Comparison of ENCODE assay signal across 9 cellular contexts in genomic region chr16:73066321-73066926, GRCh38. TPM values are rescaled to one million over a fixed set of nuclear protein-coding genes. Genes with fewer than 3 reads are reported as not detected.
DNase-seq lines count a peak whose midpoint lies in the region; ATAC-seq and TF ChIP-seq lines count a peak whose summit lies in the region.
"Had no signal": no experiment of that assay in that cellular context is flagged by ENCODE, and none has a peak within 500 bp of the region (broad histone marks: within the 10 kb centered on the region; RNA-seq: fewer than 3 reads in every experiment).

No MANE protein-coding gene starts in this region.

- no peak overlapping the region for H4K91ac ChIP-seq in neuronal stem cell (ENCODE audit: low read depth, low read length, poor library complexity)

- peaks cover 83% of the 10 kb centered on the region for H3K27me3 ChIP-seq in cardiac muscle cell
- H3K27me3 ChIP-seq in neuronal stem cell (ENCODE audit: control insufficient read depth in 3 of 3, insufficient read depth in 3 of 3, low read depth in 1 of 3, low read length in 3 of 3): peaks cover 14 to 81% (median 40%) of the 10 kb centered on the region in 3 experiments
- no peaks in the 10 kb centered on the region for H3K27me3 ChIP-seq in uterus

- peaks cover 10% of the 10 kb centered on the region for H3K9me3 Mint-ChIP-seq in glutamatergic neuron (ENCODE audit: unreplicated experiment)
- H3K9me3 Mint-ChIP-seq: activated T-cell treated with anti-CD3 and anti-CD28 coated beads, Interleukin-2, amount 50 U/mL, for 24 hours had no signal

- H2BK5ac ChIP-seq in neuronal stem cell (ENCODE audit: low read length): peak overlapping the region; percentile 45

- peaks cover 25% of the 10 kb centered on the region for H3K4me1 Mint-ChIP-seq in glutamatergic neuron (ENCODE audit: low read depth, unreplicated experiment)

- H4K8ac ChIP-seq in neuronal stem cell (ENCODE audit: low read depth, low read length): no peak overlapping the region

- peak overlapping the region; percentile 77 for H2AK5ac ChIP-seq in neuronal stem cell (ENCODE audit: low read depth, low read length)

- H3K4me1 ChIP-seq in cardiac muscle cell (ENCODE audit: low read depth) (peaks cover 24% of the 10 kb centered on the region), neuronal stem cell (ENCODE audit: control insufficient read depth in 2 of 2, insufficient read depth in 1 of 2, low read depth in 1 of 2, low read length in 2 of 2) (peaks cover 18 to 42% of the 10 kb centered on the region in 2 donors), uterus (peaks cover 5 to 12% of the 10 kb centered on the region in 2 donors)

- H3K4me2 ChIP-seq in neuronal stem cell (ENCODE audit: insufficient read depth, low read length, poor library complexity, severe bottlenecking): peak overlapping the region; percentile 51

- H3K36me3 ChIP-seq in cardiac muscle cell (no peaks in the 10 kb centered on the region), neuronal stem cell (replicated peaks in 1 of 2; ENCODE audit: control insufficient read depth in 2 of 2, insufficient read depth in 2 of 2, low read length in 2 of 2) (no peaks in the 10 kb centered on the region), uterus (no peaks in the 10 kb centered on the region)

- H3K4ac ChIP-seq in neuronal stem cell (ENCODE audit: low read length): no peak overlapping the region

- TF ChIP-seq CTCF in cardiac muscle cell (IDR thresholded peaks at IDR 0.05; ENCODE audit: low read depth, low read length): no peak
- no peak for TF ChIP-seq CTCF in glutamatergic neuron (IDR thresholded peaks at IDR 0.05; ENCODE audit: partially characterized antibody, unreplicated experiment)
- TF ChIP-seq CTCF in uterus (IDR thresholded peaks at IDR 0.05): no peak

- no CpG with 5 or more reads among the region's 49 CpGs for WGBS in neuronal stem cell (ENCODE audit: extremely low coverage in 2 of 2, insufficient read length in 2 of 2, insufficient replicate concordance in 1 of 2), 2 donors

- no peaks in the 10 kb centered on the region for H3K36me3 Mint-ChIP-seq in glutamatergic neuron (ENCODE audit: unreplicated experiment)

- H3K79me1 ChIP-seq in neuronal stem cell (ENCODE audit: low read depth, low read length): no peaks in the 10 kb centered on the region

- peak overlapping the region; percentile 72 for H3K4me3 Mint-ChIP-seq in glutamatergic neuron (ENCODE audit: unreplicated experiment)
- H3K4me3 Mint-ChIP-seq: activated T-cell treated with anti-CD3 and anti-CD28 coated beads, Interleukin-2, amount 50 U/mL, for 24 hours had no signal

- H2BK120ac ChIP-seq in neuronal stem cell (ENCODE audit: low read depth, low read length): no peak overlapping the region

- peak overlapping the region; percentile 50 for H3K9ac ChIP-seq in neuronal stem cell (ENCODE audit: low read depth, low read length, poor library complexity)

- H3K27ac Mint-ChIP-seq in glutamatergic neuron (ENCODE audit: unreplicated experiment): no peak overlapping the region
- H3K27ac Mint-ChIP-seq: activated T-cell treated with anti-CD3 and anti-CD28 coated beads, Interleukin-2, amount 50 U/mL, for 24 hours had no signal

- H3K27ac ChIP-seq in cardiac muscle cell: no peak overlapping the region
- H3K27ac ChIP-seq in neuronal stem cell (replicated peaks; ENCODE audit: low read length): no peak overlapping the region
- H3K27ac ChIP-seq in uterus: peak overlapping the region; percentile 82 to 94

- no peaks in the 10 kb centered on the region for H3K9me3 ChIP-seq in cardiac muscle cell (ENCODE audit: low read depth)
- H3K9me3 ChIP-seq in neuronal stem cell (replicated peaks in 1 of 2; ENCODE audit: control insufficient read depth in 2 of 2, insufficient read depth in 1 of 2, low read depth in 1 of 2, low read length in 2 of 2): no peaks in the 10 kb centered on the region
- no peaks in the 10 kb centered on the region for H3K9me3 ChIP-seq in uterus

- H3K23ac ChIP-seq in neuronal stem cell (ENCODE audit: low read depth, low read length, poor library complexity): peak overlapping the region; percentile 36

- ATAC-seq in left cardiac atrium: no peak

- DNase-seq in cardiac muscle cell (ENCODE audit: low read depth in 1 of 2, low spot score in 1 of 2): no peak
- no peak for DNase-seq in left cardiac atrium
- no peak for DNase-seq in glutamatergic neuron
- peak; percentile 15 for DNase-seq in neuronal stem cell (ENCODE audit: low spot score)
- no peak for DNase-seq in uterus
- no peak for DNase-seq in SW480 (ENCODE audit: low spot score)
- DNase-seq in NCI-H226: no peak
- no peak for DNase-seq in NCI-H2171 treated with DMSO at 0.1 percent for 48 hours (lab: John Stamatoyannopoulos, UW)
- DNase-seq: activated T-cell treated with anti-CD3 and anti-CD28 coated beads, Interleukin-2, amount 50 U/mL, for 24 hours had no signal

- H3K14ac ChIP-seq in neuronal stem cell (ENCODE audit: low read length): peak overlapping the region; percentile 51

- H2BK15ac ChIP-seq in neuronal stem cell (ENCODE audit: low read length): peak overlapping the region; percentile 84

- intact Hi-C loops in left cardiac atrium (cut with DNase I): loop anchor here in 1 of 2 donors (10.0 kb wide), 1 partner anchor 108 kb away; no protein-coding TSS in a partner anchor
- intact Hi-C loops in uterus (cut with DNase I; ENCODE audit: low total_unique reads): loop anchor here (10.0 kb wide), 1 partner anchor 108 kb away; no protein-coding TSS in a partner anchor

- H3K4me3 ChIP-seq in cardiac muscle cell: peak overlapping the region; percentile 7
- peak overlapping the region in 1 of 2 donors; percentile 38 for H3K4me3 ChIP-seq in neuronal stem cell (ENCODE audit: low read length in 2 of 2)
- H3K4me3 ChIP-seq in uterus: peak overlapping the region; percentile 6 to 13

- TF ChIP-seq POLR2A in uterus (IDR thresholded peaks at IDR 0.05): no peak

- peak overlapping the region; percentile 26 for H2BK12ac ChIP-seq in neuronal stem cell (ENCODE audit: low read length)

- H3K18ac ChIP-seq in neuronal stem cell (ENCODE audit: low read length): peak overlapping the region; percentile 93

- H3K27me3 Mint-ChIP-seq in glutamatergic neuron (ENCODE audit: unreplicated experiment): peaks cover 44% of the 10 kb centered on the region

- H2AFZ ChIP-seq in neuronal stem cell (ENCODE audit: low read length): no peak overlapping the region

RNA-seq across cellular contexts. Expression of gene ZFHX3, which starts 18.5 kb away (rescaled TPM):
- total RNA-seq in cardiac muscle cell (6.6 and 12.2 TPM in 2 replicates), left cardiac atrium (10 to 100 TPM; 11.9 to 12.6 TPM), glutamatergic neuron (ENCODE audit: unreplicated experiment) (6.8 TPM), uterus (10 to 100 TPM in 3 of 4 donors, 1 to 10 TPM in 1; 9.1 to 34.0 (median 12.0) TPM)
- polyA plus RNA-seq in cardiac muscle cell: 6.7 and 8.4 TPM in 2 replicates
- 1.8 TPM for polyA plus RNA-seq in neuronal stem cell (2013, experiment 1 of 2)
- polyA plus RNA-seq in neuronal stem cell (2013, experiment 2 of 2): 2.1 TPM

Comparison
In these comparisons a context has a peak if more than half of its experiments do, and no peak if none do; other contexts are left out.
1. H3K27ac ChIP-seq: peak in uterus (2 of 2); none in cardiac muscle cell (single experiment) and neuronal stem cell (single experiment).